In genomic region chr11:73931039-73931645, GRCh38 we compare ENCODE assay signal across 8 cellular contexts. TPM values are rescaled to one million over a fixed set of nuclear protein-coding genes. Genes with fewer than 3 reads are reported as not detected.
A peak's percentile ranks its signal among the peaks of the same experiment; 100 is the strongest.
DNase-seq lines count a peak whose midpoint lies in the region; ATAC-seq and TF ChIP-seq lines count a peak whose summit lies in the region.

No MANE protein-coding gene starts in this region.

- peak overlapping the region; percentile 76 for H4K8ac ChIP-seq in trophoblast cell (ENCODE audit: low read depth, low read length)

- H3K4me2 ChIP-seq in trophoblast cell (ENCODE audit: low read length) = no peak overlapping the region

- intact Hi-C loops in MCF 10A (cut with micrococcal nuclease) (loop anchor here (1.0 to 5.0 kb wide), 2 partner anchors 306 to 529 kb away; no protein-coding TSS in a partner anchor), breast epithelium (cut with DNase I; ENCODE audit: low total_unique reads) (no loop called here)

- H3K4me3 ChIP-seq in breast epithelium = no peak overlapping the region
- no peak overlapping the region for H3K4me3 ChIP-seq in NB4 (ENCODE audit: low read depth, low read length)
- no peak overlapping the region for H3K4me3 ChIP-seq in foreskin fibroblast (ENCODE audit: low read depth in 1 of 2, low read length in 2 of 2)
- H3K4me3 ChIP-seq in trophoblast cell (ENCODE audit: low read depth, low read length) = no peak overlapping the region

- H2AK5ac ChIP-seq in trophoblast cell (ENCODE audit: low read length) = no peak overlapping the region

- peak overlapping the region; percentile 66 for H2AFZ ChIP-seq in trophoblast cell (ENCODE audit: insufficient read depth, low read length, poor library complexity)

- no peaks in the 10 kb centered on the region for H3K9me3 Mint-ChIP-seq in MCF 10A (ENCODE audit: unreplicated experiment)

- no peak overlapping the region for H2BK120ac ChIP-seq in trophoblast cell (ENCODE audit: insufficient read depth, low read length, poor library complexity)

- no peak overlapping the region for H3K27ac Mint-ChIP-seq in MCF 10A (ENCODE audit: low read depth, unreplicated experiment)

- WGBS in trophoblast cell (ENCODE audit: extremely low coverage, insufficient coverage, insufficient read length) = no CpG with 5 or more reads among the region's 7 CpGs

- POLR2A ChIA-PET in MCF 10A (lab: Yijun Ruan, JAX) = interaction anchor here (0.8 to 1.2 kb wide), 2 partner anchors 65 to 170 kb away, joined by 3 read pairs; partner anchors contain the start of gene RAB6A

- H3K4me3 Mint-ChIP-seq in MCF 10A (ENCODE audit: unreplicated experiment) = no peak overlapping the region

- BruUV-seq in MCF 10A (replicated peaks; lab: Mats Ljungman, UMichigan) = no TSS peak

- ATAC-seq in SK-N-SH treated with all-trans-retinoic acid at 6 μM for 48 hours (peak; percentile 100), GM21526 (IDR thresholded peaks at IDR 0.05; ENCODE audit: low FRiP score, unreplicated experiment) (no peak)

- no peaks in the 10 kb centered on the region for H3K27me3 Mint-ChIP-seq in MCF 10A (ENCODE audit: insufficient read depth, unreplicated experiment)

- H3K36me3 ChIP-seq in breast epithelium (peaks cover 5% of the 10 kb centered on the region), trophoblast cell (ENCODE audit: control insufficient read depth in 1 of 2, insufficient read depth in 2 of 2, low read length in 2 of 2) (peaks cover 4 to 13% of the 10 kb centered on the region in 2 experiments)

- no peak overlapping the region for H3K14ac ChIP-seq in trophoblast cell (ENCODE audit: low read length)

- H4K12ac ChIP-seq in trophoblast cell (ENCODE audit: low read depth, low read length) = peak overlapping the region; percentile 77

- DNase-seq in MCF 10A (ENCODE audit: unreplicated experiment) (peak; percentile 70), breast epithelium (ENCODE audit: low spot score in 2 of 2) (no peak), NB4 (ENCODE audit: low read depth) (peak; percentile 75), foreskin fibroblast (peak; percentile 54 to 71), trophoblast cell (peak; percentile 49 to 83)
- no peak for DNase-seq in activated CD8-positive, alpha-beta memory T cell treated with anti-CD3 and anti-CD28 coated beads, Interleukin-2, amount 50 U/mL, for 4 hours

- H3K27me3 ChIP-seq in breast epithelium (no peaks in the 10 kb centered on the region), trophoblast cell (ENCODE audit: insufficient read depth, low read length) (no peaks in the 10 kb centered on the region)

- H3K27ac ChIP-seq in breast epithelium (no peak overlapping the region), trophoblast cell (ENCODE audit: low read depth, low read length) (no peak overlapping the region)

- no peak overlapping the region for H3K18ac ChIP-seq in trophoblast cell (ENCODE audit: low read length)

- no peaks in the 10 kb centered on the region for H3K4me1 Mint-ChIP-seq in MCF 10A (ENCODE audit: insufficient read depth, unreplicated experiment)

- no peak overlapping the region for H2BK5ac ChIP-seq in trophoblast cell (ENCODE audit: low read depth, low read length, poor library complexity)

- H4K91ac ChIP-seq in trophoblast cell (ENCODE audit: low read depth, low read length) = no peak overlapping the region

- no peak for TF ChIP-seq POLR2A in breast epithelium (IDR thresholded peaks at IDR 0.05)
- TF ChIP-seq POLR2A in NB4 (IDR thresholded peaks at IDR 0.05; ENCODE audit: extremely low read depth, insufficient read length) = no peak

- H2BK12ac ChIP-seq in trophoblast cell (ENCODE audit: low read length) = peak overlapping the region; percentile 52

- H3K79me1 ChIP-seq in trophoblast cell (ENCODE audit: low read length) = no peaks in the 10 kb centered on the region

- H3K9ac ChIP-seq in trophoblast cell (ENCODE audit: low read length) = no peak overlapping the region

- peaks cover 60% of the 10 kb centered on the region for H3K36me3 Mint-ChIP-seq in MCF 10A (ENCODE audit: insufficient read depth, unreplicated experiment)

- no peaks in the 10 kb centered on the region for H3K4me1 ChIP-seq in breast epithelium
- peaks cover 0 to 2% of the 10 kb centered on the region in 2 experiments for H3K4me1 ChIP-seq in trophoblast cell (ENCODE audit: control insufficient read depth in 1 of 2, insufficient read depth in 2 of 2, low read length in 2 of 2)

- CTCF ChIA-PET in MCF 10A (lab: Yijun Ruan, JAX) = interaction anchor here (0.5 to 2.2 kb wide), 8 partner anchors 11 to 652 kb away, joined by 3 to 8 read pairs (median 3); no protein-coding TSS in a partner anchor

- TF ChIP-seq CTCF in MCF 10A (IDR thresholded peaks at IDR 0.05; ENCODE audit: unreplicated experiment) = peak; percentile 40
- TF ChIP-seq CTCF in breast epithelium (IDR thresholded peaks at IDR 0.05) = peak in 1 of 3 donors; percentile 23
- peak; percentile 50 for TF ChIP-seq CTCF in NB4 (IDR thresholded peaks at IDR 0.05; ENCODE audit: low read depth, low read length)
- peak; percentile 50 for TF ChIP-seq CTCF in foreskin fibroblast (IDR thresholded peaks at IDR 0.05; ENCODE audit: low read depth, low read length)

- H3K9me3 ChIP-seq in breast epithelium = no peaks in the 10 kb centered on the region
- H3K9me3 ChIP-seq in trophoblast cell (ENCODE audit: insufficient read depth, low read depth, low read length) = no peaks in the 10 kb centered on the region

- H3K23ac ChIP-seq in trophoblast cell (ENCODE audit: low read length) = no peak overlapping the region

- no peaks in the 10 kb centered on the region for H3K79me2 ChIP-seq in trophoblast cell (ENCODE audit: control insufficient read depth, insufficient read depth, low read length, poor library complexity)

- H3K4ac ChIP-seq in trophoblast cell (ENCODE audit: low read depth, low read length) = no peak overlapping the region

TF ChIP-seq in SK-N-SH treated with all-trans-retinoic acid at 6 μM for 48 hours, 23 proteins besides CTCF, POLR2A, EP300 and RAD21:
- no peak for TF ChIP-seq CSRNP3 (CRISPR knock-in tag; IDR thresholded peaks at IDR 0.05)
- TF ChIP-seq ZFP3 (CRISPR knock-in tag; IDR thresholded peaks at IDR 0.05) = no peak
- TF ChIP-seq ARNTL (CRISPR knock-in tag; IDR thresholded peaks at IDR 0.05; ENCODE audit: borderline replicate concordance, low read depth) = no peak
- no peak for TF ChIP-seq ZNF8 (CRISPR knock-in tag; IDR thresholded peaks at IDR 0.05)
- TF ChIP-seq ISL1 (CRISPR knock-in tag; IDR thresholded peaks at IDR 0.05) = no peak
- no peak for TF ChIP-seq TCF4 (CRISPR knock-in tag; IDR thresholded peaks at IDR 0.05; ENCODE audit: borderline replicate concordance)
- no peak for TF ChIP-seq ZNF70 (CRISPR knock-in tag; IDR thresholded peaks at IDR 0.05)
- TF ChIP-seq BACH2 (CRISPR knock-in tag; IDR thresholded peaks at IDR 0.05; ENCODE audit: borderline replicate concordance) = no peak
- TF ChIP-seq ZC3H10 (CRISPR knock-in tag; IDR thresholded peaks at IDR 0.05) = no peak

RNA-seq across cellular contexts. Expression of gene DNAJB13, which starts 19.7 kb away (rescaled TPM):
- 0.29 and 0.30 TPM in 2 replicates for total RNA-seq in MCF 10A (2022)
- not detected for total RNA-seq in breast epithelium
- polyA plus RNA-seq in trophoblast cell (2013) = 0.03 and 0.05 TPM in 2 replicates

RNA-seq across cellular contexts. Expression of gene UCP2, which starts 51.5 kb away (rescaled TPM):
- not detected in 2 replicates for total RNA-seq in MCF 10A (2022)
- 10 to 100 TPM; 28.2 to 82.4 (median 45.2) TPM for total RNA-seq in breast epithelium
- 30.8 and 31.1 TPM in 2 replicates for polyA plus RNA-seq in trophoblast cell (2013)

RNA-seq across cellular contexts. Expression of gene PAAF1, which starts 54.3 kb away (rescaled TPM):
- total RNA-seq in MCF 10A (2022) (21.6 and 26.4 TPM in 2 replicates), breast epithelium (10 to 100 TPM in 1 of 3 donors, 1 to 10 TPM in 2; 8.5 to 19.0 (median 9.5) TPM)
- 16.8 and 18.9 TPM in 2 replicates for polyA plus RNA-seq in trophoblast cell (2013)

RNA-seq across cellular contexts. Expression of gene COA4, which starts 54.5 kb away (rescaled TPM):
- total RNA-seq in MCF 10A (2022) (87.1 and 103 TPM in 2 replicates), breast epithelium (10 to 100 TPM; 58.9 to 76.7 (median 74.2) TPM)
- polyA plus RNA-seq in trophoblast cell (2013) = 95.9 TPM in 2 replicates

Comparison
In these comparisons a context has a peak if more than half of its experiments do, and no peak if none do; other contexts are left out.
1. DNase-seq: peak in MCF 10A (single experiment), NB4 (single experiment), foreskin fibroblast (2 of 2) and trophoblast cell (2 of 2); none in breast epithelium (0 of 2) and activated CD8-positive, alpha-beta memory T cell treated with anti-CD3 and anti-CD28 coated beads, Interleukin-2, amount 50 U/mL, for 4 hours (single experiment).
2. RNA of gene UCP2, which starts 51.5 kb away (total RNA-seq): 28.2 to 82.4 TPM in breast epithelium; not detected in MCF 10A; every median in the first group is over 10 times any median in the second.